1 cellular context compared by ENCODE assay signal in genomic region chr5:84239509-84239908, GRCh38.
TF ChIP-seq lines count a peak whose summit lies in the region.

No MANE protein-coding gene starts in this region.

TF ChIP-seq in WTC11, 78 proteins besides CTCF, POLR2A, EP300 and RAD21 (continued from another document):
- no peak for TF ChIP-seq ARID4B (CRISPR knock-in tag; IDR thresholded peaks at IDR 0.05; ENCODE audit: borderline replicate concordance)
- TF ChIP-seq ZNF121 (CRISPR knock-in tag; IDR thresholded peaks at IDR 0.05) = no peak
- TF ChIP-seq AFF4 (CRISPR knock-in tag; IDR thresholded peaks at IDR 0.05; ENCODE audit: borderline replicate concordance) = no peak
- TF ChIP-seq MAX (CRISPR knock-in tag; IDR thresholded peaks at IDR 0.05) = no peak
- no peak for TF ChIP-seq NFYB (CRISPR knock-in tag; conservative IDR thresholded peaks at IDR 0.05; ENCODE audit: low read depth)
- no peak for TF ChIP-seq ZNF138 (CRISPR knock-in tag; conservative IDR thresholded peaks at IDR 0.05)
- no peak for TF ChIP-seq IRF1 (CRISPR knock-in tag; IDR thresholded peaks at IDR 0.05)
- no peak for TF ChIP-seq ZNF263 (CRISPR knock-in tag; IDR thresholded peaks at IDR 0.05; ENCODE audit: low read depth)
- no peak for TF ChIP-seq ZNF671 (CRISPR knock-in tag; IDR thresholded peaks at IDR 0.05)
- TF ChIP-seq CREB1 (CRISPR knock-in tag; IDR thresholded peaks at IDR 0.05) = no peak
- TF ChIP-seq RELA (CRISPR knock-in tag; IDR thresholded peaks at IDR 0.05; ENCODE audit: borderline replicate concordance) = no peak
- TF ChIP-seq NR1H2 (CRISPR knock-in tag; IDR thresholded peaks at IDR 0.05) = no peak
- TF ChIP-seq ZNF281 (CRISPR knock-in tag; IDR thresholded peaks at IDR 0.05) = no peak
